Comparison of ENCODE assay signal across 8 cellular contexts in the genomic region with DNA sequence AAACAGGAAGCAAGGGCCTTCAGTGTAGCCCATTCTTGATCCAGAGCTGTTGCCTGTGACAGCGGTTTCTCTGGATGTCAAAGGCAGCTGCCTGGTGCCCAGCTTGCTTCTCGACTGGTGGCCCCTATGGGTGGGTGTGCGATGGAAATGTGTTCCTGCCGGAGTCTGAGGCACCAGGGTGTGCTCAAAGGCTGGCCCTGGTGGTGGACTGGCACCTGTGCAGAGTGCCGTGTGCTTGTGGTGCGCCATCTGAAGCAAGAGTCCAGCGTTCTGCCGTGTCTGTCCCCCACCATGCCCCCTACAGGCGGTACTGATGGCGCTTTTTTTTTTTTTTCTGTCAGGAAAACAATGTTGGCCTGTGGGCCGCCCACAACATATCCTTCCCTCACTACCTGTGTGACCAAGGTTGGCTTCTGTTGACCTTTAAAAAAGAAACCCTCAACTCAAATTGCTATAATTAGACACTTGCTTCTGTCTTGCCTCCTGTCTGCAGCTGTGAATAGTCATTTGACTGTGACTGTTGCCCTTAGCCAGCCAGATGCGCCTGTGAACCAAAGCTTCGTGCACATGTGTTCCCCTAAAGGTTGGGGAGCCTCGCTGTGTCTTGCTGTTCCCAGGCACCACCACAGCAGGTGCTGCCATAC. TPM values are rescaled to one million over a fixed set of nuclear protein-coding genes. Genes with fewer than 3 reads are reported as not detected.
DNase-seq lines count a peak whose midpoint lies in the region; ATAC-seq and TF ChIP-seq lines count a peak whose summit lies in the region.

No MANE protein-coding gene starts in this region.

- H3K4me3 Mint-ChIP-seq in brain, result peak overlapping the region in 1 of 5 experiments; percentile 17
- no peak overlapping the region for H3K4me3 Mint-ChIP-seq in naive thymus-derived CD4-positive, alpha-beta T cell

- peaks cover 11% of the 10 kb centered on the region for H3K4me1 Mint-ChIP-seq in brain
- peaks cover 8 to 29% (median 13%) of the 10 kb centered on the region in 7 donors for H3K4me1 Mint-ChIP-seq in naive thymus-derived CD4-positive, alpha-beta T cell

- peaks cover 32% of the 10 kb centered on the region for H3K36me3 Mint-ChIP-seq in brain
- peaks cover 0 to 13% (median 6%) of the 10 kb centered on the region in 5 donors for H3K36me3 Mint-ChIP-seq in naive thymus-derived CD4-positive, alpha-beta T cell

- H3K36me3 ChIP-seq in naive thymus-derived CD4-positive, alpha-beta T cell (ENCODE audit: control insufficient read depth in 2 of 3, insufficient read depth in 3 of 3, low read length in 3 of 3), result peaks cover 0 to 94% (median 11%) of the 10 kb centered on the region in 3 experiments

- intact Hi-C loops in naive thymus-derived CD4-positive, alpha-beta T cell (cut with micrococcal nuclease), result loop anchor here in 1 of 2 donors (1.0 to 10.0 kb wide), 2 partner anchors 141 to 966 kb away; partner anchors contain the start of gene ESS2

- peak overlapping the region; percentile 50 for H3K27ac ChIP-seq in naive thymus-derived CD4-positive, alpha-beta T cell (ENCODE audit: low read depth, low read length)

- H3K4me3 ChIP-seq in naive thymus-derived CD4-positive, alpha-beta T cell (ENCODE audit: low read length), result no peak overlapping the region

- CTCF ChIA-PET in naive thymus-derived CD4-positive, alpha-beta T cell (lab: Charles Lee), result interaction anchor here (1.2 kb wide), 1 partner anchor 93 kb away, joined by 3 read pairs; no protein-coding TSS in a partner anchor

- DNase-seq in A172 (ENCODE audit: low spot score), result peak; percentile 10
- DNase-seq in ELF-1 (ENCODE audit: low read depth, low spot score), result peak; percentile 74
- DNase-seq in NCI-H69 (lab: John Stamatoyannopoulos, UW), result peak; percentile 58
- peak in 2 of 9 donors; percentile 17 to 24 for DNase-seq in naive thymus-derived CD4-positive, alpha-beta T cell
- DNase-seq in GOT3 (lab: John Stamatoyannopoulos, UW), result no peak

- H3K27me3 ChIP-seq in naive thymus-derived CD4-positive, alpha-beta T cell (ENCODE audit: control insufficient read depth in 2 of 2, insufficient read depth in 2 of 2, low read length in 2 of 2), result no peaks in the 10 kb centered on the region

- TF ChIP-seq CTCF in brain (conservative IDR thresholded peaks at IDR 0.05), result peak; percentile 28 to 56

- H3K27me3 Mint-ChIP-seq in brain, result no peaks in the 10 kb centered on the region
- H3K27me3 Mint-ChIP-seq in naive thymus-derived CD4-positive, alpha-beta T cell, result no peaks in the 10 kb centered on the region

- POLR2A ChIA-PET in naive thymus-derived CD4-positive, alpha-beta T cell (lab: Charles Lee), result no interaction called here

- no peaks in the 10 kb centered on the region for H3K9me3 Mint-ChIP-seq in brain
- no peaks in the 10 kb centered on the region for H3K9me3 Mint-ChIP-seq in naive thymus-derived CD4-positive, alpha-beta T cell

- H3K4me1 ChIP-seq in naive thymus-derived CD4-positive, alpha-beta T cell (ENCODE audit: control insufficient read depth in 2 of 2, insufficient read depth in 2 of 2, low read length in 2 of 2), result peaks cover 11 to 17% of the 10 kb centered on the region in 2 donors

- peak overlapping the region in 4 of 5 experiments; percentile 40 to 93 (median 72) for H3K27ac Mint-ChIP-seq in brain
- H3K27ac Mint-ChIP-seq in naive thymus-derived CD4-positive, alpha-beta T cell, result peak overlapping the region; percentile 28 to 88 (median 64)

- peak; percentile 70 for ATAC-seq in naive thymus-derived CD4-positive, alpha-beta T cell
- ATAC-seq in HG03039 (IDR thresholded peaks at IDR 0.05; ENCODE audit: unreplicated experiment) (no peak), HG03457 (IDR thresholded peaks at IDR 0.05; ENCODE audit: unreplicated experiment) (no peak)

- no peaks in the 10 kb centered on the region for H3K9me3 ChIP-seq in naive thymus-derived CD4-positive, alpha-beta T cell (ENCODE audit: control insufficient read depth in 2 of 3, low read length in 3 of 3)

RNA-seq across cellular contexts. Expression of gene RANBP1, which starts 4.7 kb away (rescaled TPM):
- total RNA-seq in A172 (2014; rRNA removed; shearing (Covaris generic)), result 430 and 525 TPM in 2 replicates
- 197 TPM for polyA plus RNA-seq in brain (ENCODE audit: insufficient read depth, low read depth, low replicate concordance)
- total RNA-seq in naive thymus-derived CD4-positive, alpha-beta T cell, result 100 to 1,000 TPM in 1 of 5 experiments, 10 to 100 TPM in 4; 50.4 to 224 (median 74.8) TPM
- polyA plus RNA-seq in naive thymus-derived CD4-positive, alpha-beta T cell, result 10 to 100 TPM; 86.1 to 90.6 TPM

RNA-seq across cellular contexts. Expression of gene TRMT2A, which starts 5.9 kb away (rescaled TPM):
- 30.8 and 31.1 TPM in 2 replicates for total RNA-seq in A172 (2014; rRNA removed; shearing (Covaris generic))
- polyA plus RNA-seq in brain (ENCODE audit: insufficient read depth, low read depth, low replicate concordance), result 31.3 TPM
- total RNA-seq in naive thymus-derived CD4-positive, alpha-beta T cell, result 100 to 1,000 TPM in 2 of 5 experiments, 10 to 100 TPM in 3; 92.0 to 134 (median 95.8) TPM
- 10 to 100 TPM; 30.0 to 44.5 TPM for polyA plus RNA-seq in naive thymus-derived CD4-positive, alpha-beta T cell

RNA-seq across cellular contexts. Expression of gene ZDHHC8, which starts 20.4 kb away (rescaled TPM):
- total RNA-seq in A172 (2014; rRNA removed; shearing (Covaris generic)), result 4.3 and 8.6 TPM in 2 replicates
- polyA plus RNA-seq in brain (ENCODE audit: insufficient read depth, low read depth, low replicate concordance), result 33.7 TPM
- total RNA-seq in naive thymus-derived CD4-positive, alpha-beta T cell, result 10 to 100 TPM; 63.4 to 88.5 (median 79.2) TPM
- 1 to 10 TPM in 1 of 2 donors, under 1 TPM in 1; 0.95 to 4.3 TPM for polyA plus RNA-seq in naive thymus-derived CD4-positive, alpha-beta T cell

RNA-seq across cellular contexts. Expression of gene DGCR8, which starts 31.1 kb away (rescaled TPM):
- total RNA-seq in A172 (2014; rRNA removed; shearing (Covaris generic)), result 16.2 and 20.1 TPM in 2 replicates
- 18.9 TPM for polyA plus RNA-seq in brain (ENCODE audit: insufficient read depth, low read depth, low replicate concordance)
- 10 to 100 TPM; 33.4 to 63.6 (median 41.1) TPM for total RNA-seq in naive thymus-derived CD4-positive, alpha-beta T cell
- 1 to 10 TPM; 4.1 to 6.1 TPM for polyA plus RNA-seq in naive thymus-derived CD4-positive, alpha-beta T cell

RNA-seq across cellular contexts. Expression of gene CCDC188, which starts 39.7 kb away (rescaled TPM):
- total RNA-seq in A172 (2014; rRNA removed; shearing (Covaris generic)), result not detected in 2 replicates
- polyA plus RNA-seq in brain (ENCODE audit: insufficient read depth, low read depth, low replicate concordance), result 1.6 TPM
- total RNA-seq in naive thymus-derived CD4-positive, alpha-beta T cell, result not detected
- not detected for polyA plus RNA-seq in naive thymus-derived CD4-positive, alpha-beta T cell
